1 cellular context compared by ENCODE assay signal in the genomic region with DNA sequence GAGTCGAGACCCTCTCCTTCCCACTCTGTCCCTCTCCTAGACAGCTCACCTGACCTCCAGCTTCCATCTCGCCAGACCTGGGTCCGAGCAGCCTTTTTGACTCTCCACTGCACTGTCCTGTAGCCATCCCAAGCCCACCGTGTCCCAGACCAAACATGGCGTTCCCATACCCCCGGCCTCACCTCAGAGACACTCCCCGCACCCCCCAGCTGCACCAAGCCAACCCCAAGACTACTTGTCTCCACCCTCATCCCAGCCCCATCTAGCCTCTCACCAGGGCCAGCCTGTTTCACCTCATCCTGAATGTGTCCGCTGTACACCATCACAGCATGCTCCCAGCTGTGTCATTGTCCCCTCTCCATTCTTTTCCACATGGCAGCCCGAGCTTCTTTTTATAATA.
TF ChIP-seq lines count a peak whose summit lies in the region.

No MANE protein-coding gene starts in this region.

TF ChIP-seq in GM12878, 131 proteins besides CTCF, POLR2A, EP300 and RAD21:
- no peak for TF ChIP-seq TCF12 (IDR thresholded peaks at IDR 0.05; ENCODE audit: low read depth, low read length)
- TF ChIP-seq BRCA1 (IDR thresholded peaks at IDR 0.05; ENCODE audit: low read depth, low read length): no peak
- TF ChIP-seq, protein P1, sequence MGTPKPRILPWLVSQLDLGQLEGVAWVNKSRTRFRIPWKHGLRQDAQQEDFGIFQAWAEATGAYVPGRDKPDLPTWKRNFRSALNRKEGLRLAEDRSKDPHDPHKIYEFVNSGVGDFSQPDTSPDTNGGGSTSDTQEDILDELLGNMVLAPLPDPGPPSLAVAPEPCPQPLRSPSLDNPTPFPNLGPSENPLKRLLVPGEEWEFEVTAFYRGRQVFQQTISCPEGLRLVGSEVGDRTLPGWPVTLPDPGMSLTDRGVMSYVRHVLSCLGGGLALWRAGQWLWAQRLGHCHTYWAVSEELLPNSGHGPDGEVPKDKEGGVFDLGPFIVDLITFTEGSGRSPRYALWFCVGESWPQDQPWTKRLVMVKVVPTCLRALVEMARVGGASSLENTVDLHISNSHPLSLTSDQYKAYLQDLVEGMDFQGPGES (IDR thresholded peaks at IDR 0.05): no peak
- no peak for TF ChIP-seq TAF1 (IDR thresholded peaks at IDR 0.05; ENCODE audit: borderline replicate concordance, low read depth, low read length)
- TF ChIP-seq YY1 (IDR thresholded peaks at IDR 0.05; ENCODE audit: low read depth, low read length): no peak
- TF ChIP-seq, protein P2, sequence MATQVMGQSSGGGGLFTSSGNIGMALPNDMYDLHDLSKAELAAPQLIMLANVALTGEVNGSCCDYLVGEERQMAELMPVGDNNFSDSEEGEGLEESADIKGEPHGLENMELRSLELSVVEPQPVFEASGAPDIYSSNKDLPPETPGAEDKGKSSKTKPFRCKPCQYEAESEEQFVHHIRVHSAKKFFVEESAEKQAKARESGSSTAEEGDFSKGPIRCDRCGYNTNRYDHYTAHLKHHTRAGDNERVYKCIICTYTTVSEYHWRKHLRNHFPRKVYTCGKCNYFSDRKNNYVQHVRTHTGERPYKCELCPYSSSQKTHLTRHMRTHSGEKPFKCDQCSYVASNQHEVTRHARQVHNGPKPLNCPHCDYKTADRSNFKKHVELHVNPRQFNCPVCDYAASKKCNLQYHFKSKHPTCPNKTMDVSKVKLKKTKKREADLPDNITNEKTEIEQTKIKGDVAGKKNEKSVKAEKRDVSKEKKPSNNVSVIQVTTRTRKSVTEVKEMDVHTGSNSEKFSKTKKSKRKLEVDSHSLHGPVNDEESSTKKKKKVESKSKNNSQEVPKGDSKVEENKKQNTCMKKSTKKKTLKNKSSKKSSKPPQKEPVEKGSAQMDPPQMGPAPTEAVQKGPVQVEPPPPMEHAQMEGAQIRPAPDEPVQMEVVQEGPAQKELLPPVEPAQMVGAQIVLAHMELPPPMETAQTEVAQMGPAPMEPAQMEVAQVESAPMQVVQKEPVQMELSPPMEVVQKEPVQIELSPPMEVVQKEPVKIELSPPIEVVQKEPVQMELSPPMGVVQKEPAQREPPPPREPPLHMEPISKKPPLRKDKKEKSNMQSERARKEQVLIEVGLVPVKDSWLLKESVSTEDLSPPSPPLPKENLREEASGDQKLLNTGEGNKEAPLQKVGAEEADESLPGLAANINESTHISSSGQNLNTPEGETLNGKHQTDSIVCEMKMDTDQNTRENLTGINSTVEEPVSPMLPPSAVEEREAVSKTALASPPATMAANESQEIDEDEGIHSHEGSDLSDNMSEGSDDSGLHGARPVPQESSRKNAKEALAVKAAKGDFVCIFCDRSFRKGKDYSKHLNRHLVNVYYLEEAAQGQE (IDR thresholded peaks at IDR 0.05; ENCODE audit: low read depth, low read length): no peak
